10 cellular contexts compared by ENCODE assay signal in the genomic region with DNA sequence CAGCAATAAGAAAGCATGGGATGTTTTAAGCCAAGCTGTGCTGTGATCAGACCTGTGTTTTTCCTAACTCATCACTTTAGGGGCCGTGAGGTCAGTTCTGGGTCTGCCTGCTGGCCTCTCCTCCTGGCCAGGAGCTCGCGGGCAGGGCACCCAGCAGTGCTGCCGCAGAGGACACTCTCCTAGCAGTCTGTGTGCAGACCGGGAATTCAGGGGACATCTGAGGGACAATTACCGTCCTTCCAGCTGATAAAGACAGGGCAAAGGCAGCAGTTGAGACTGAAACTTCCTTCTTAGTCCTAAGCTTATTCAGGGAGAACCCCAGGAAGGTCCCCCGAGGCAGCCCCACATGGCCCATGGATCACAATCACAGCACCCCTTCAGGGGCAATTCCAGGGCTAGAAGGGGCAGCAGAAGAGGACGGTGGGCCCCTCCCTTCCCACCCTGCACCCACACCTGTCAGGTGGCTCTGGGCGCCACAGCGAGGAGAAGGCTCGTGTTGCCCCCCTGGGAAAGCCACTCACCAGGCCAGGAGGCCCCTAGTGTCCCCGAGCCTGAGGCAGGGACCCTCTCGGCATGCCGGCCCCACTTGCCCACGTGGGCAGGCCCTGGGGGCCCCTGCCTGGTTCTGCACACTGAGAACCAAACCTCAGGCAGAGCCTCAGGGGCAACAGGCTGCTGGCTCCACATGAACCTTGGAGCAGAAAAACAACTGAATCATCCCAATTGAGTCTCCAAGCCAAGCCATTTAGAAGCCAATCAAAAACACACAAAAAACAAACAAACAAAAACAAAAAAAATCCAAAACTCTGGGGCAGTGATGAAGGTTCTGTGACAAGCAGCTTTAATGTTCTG.
DNase-seq lines count a peak whose midpoint lies in the region; ATAC-seq and TF ChIP-seq lines count a peak whose summit lies in the region.
"Had no signal": no experiment of that assay in that cellular context is flagged by ENCODE, and none has a peak within 500 bp of the region (broad histone marks: within the 10 kb centered on the region; RNA-seq: fewer than 3 reads in every experiment).

No MANE protein-coding gene starts in this region.

- peaks cover 37% of the 10 kb centered on the region for H3K36me3 ChIP-seq in KOPT-K1 (ENCODE audit: insufficient read depth, low read length)

- H3K4me3 ChIP-seq in coronary artery: no peak overlapping the region
- H3K4me3 ChIP-seq: lung had no signal

- peak overlapping the region; percentile 36 for H3K27ac Mint-ChIP-seq in osteocyte (ENCODE audit: unreplicated experiment)

- DNase-seq in AG08395 (ENCODE audit: low spot score) (peak; percentile 50), coronary artery (ENCODE audit: low spot score) (no peak), osteocyte (ENCODE audit: extremely low spot score, unreplicated experiment) (no peak), globus pallidus (ENCODE audit: low spot score) (no peak), T-helper 1 cell (no peak), NCI-H446 (lab: John Stamatoyannopoulos, UW) (no peak)
- DNase-seq: NCI-H748 treated with DMSO at 0.1 percent for 48 hours had no signal

- H3K36me3 Mint-ChIP-seq in osteocyte (ENCODE audit: unreplicated experiment): no peaks in the 10 kb centered on the region

- H3K9me3 ChIP-seq in KOPT-K1 (ENCODE audit: insufficient read depth, low read length, poor library complexity, severe bottlenecking): no peaks in the 10 kb centered on the region

- H3K4me1 Mint-ChIP-seq in osteocyte (ENCODE audit: unreplicated experiment): peaks cover 53% of the 10 kb centered on the region

- no peaks in the 10 kb centered on the region for H3K27me3 Mint-ChIP-seq in osteocyte (ENCODE audit: unreplicated experiment)

- H3K4me3 Mint-ChIP-seq in osteocyte (ENCODE audit: unreplicated experiment): no peak overlapping the region

- H3K9me3 Mint-ChIP-seq in osteocyte (ENCODE audit: unreplicated experiment): no peaks in the 10 kb centered on the region

- peak overlapping the region; percentile 44 for H3K27ac ChIP-seq in KOPT-K1 (ENCODE audit: low read depth, low read length, poor library complexity, severe bottlenecking)
- peak overlapping the region; percentile 15 to 57 for H3K27ac ChIP-seq in coronary artery

- no peak for ATAC-seq in HG03520 (IDR thresholded peaks at IDR 0.05; ENCODE audit: unreplicated experiment)

- TF ChIP-seq CTCF in coronary artery (IDR thresholded peaks at IDR 0.05) (no peak), osteocyte (IDR thresholded peaks at IDR 0.05) (no peak)
